ENCODE assay signal across 22 cellular contexts in genomic region chr12:124847113-124847512, GRCh38. TPM values are rescaled to one million over a fixed set of nuclear protein-coding genes. Genes with fewer than 3 reads are reported as not detected.
A peak's percentile ranks its signal among the peaks of the same experiment; 100 is the strongest.
DNase-seq lines count a peak whose midpoint lies in the region; ATAC-seq, FAIRE-seq and TF ChIP-seq lines count a peak whose summit lies in the region.
"Had no signal": no experiment of that assay in that cellular context is flagged by ENCODE, and none has a peak within 500 bp of the region (broad histone marks: within the 10 kb centered on the region; RNA-seq: fewer than 3 reads in every experiment).

No MANE protein-coding gene starts in this region.

- H3K36me3 ChIP-seq in gastroesophageal sphincter (no peaks in the 10 kb centered on the region), pancreas (no peaks in the 10 kb centered on the region)
- H3K36me3 ChIP-seq: left lung, thoracic aorta had no signal

- intact Hi-C loops in pancreas (cut with DNase I): no loop called here

- ATAC-seq in SK-N-SH treated with all-trans-retinoic acid at 6 μM for 48 hours (peak; percentile 24), gastroesophageal sphincter (no peak), pancreas (peak; percentile 46 to 85 (median 72)), GM18873 (IDR thresholded peaks at IDR 0.05; ENCODE audit: low FRiP score, unreplicated experiment) (no peak)
- ATAC-seq: activated naive CD4-positive, alpha-beta T cell treated with anti-CD3 and anti-CD28 coated beads, Interleukin-2, amount 50 U/mL, for 72 hours; activated T-cell treated with anti-CD3 and anti-CD28 coated beads, Interleukin-2, amount 50 U/mL, for 4 hours; K562; left lung had no signal

- 63 to 83% methylated on average over 1 to 2 of the region's 3 CpGs for WGBS in gastroesophageal sphincter (ENCODE audit: low coverage in 1 of 2), 2 donors
- WGBS in pancreas, 2 donors: 25 to 32% methylated on average over 3 of the region's 3 CpGs

- peaks cover 0 to 43% (median 7%) of the 10 kb centered on the region in 3 donors for H3K4me1 ChIP-seq in gastroesophageal sphincter
- H3K4me1 ChIP-seq in pancreas: peaks cover 5 to 10% (median 9%) of the 10 kb centered on the region in 3 donors

- H3K27me3 ChIP-seq in gastroesophageal sphincter: no peaks in the 10 kb centered on the region
- H3K27me3 ChIP-seq in pancreas: no peaks in the 10 kb centered on the region
- H3K27me3 ChIP-seq: left lung had no signal

- H3K27ac ChIP-seq in 22Rv1 (peak overlapping the region; percentile 12; the same call in 1 of the 2 replicates), gastroesophageal sphincter (peak overlapping the region in 3 of 4 donors; percentile 44 to 62 (median 50)), pancreas (no peak overlapping the region)
- H3K27ac ChIP-seq: HL-60, thoracic aorta had no signal

- H3K4me3 ChIP-seq in gastroesophageal sphincter: no peak overlapping the region
- no peak overlapping the region for H3K4me3 ChIP-seq in pancreas
- H3K4me3 ChIP-seq: K562, left lung, skin epidermis, thoracic aorta had no signal

- no peak for TF ChIP-seq POLR2A in gastroesophageal sphincter (IDR thresholded peaks at IDR 0.05)

- H3K9me3 ChIP-seq in gastroesophageal sphincter (no peaks in the 10 kb centered on the region), pancreas (no peaks in the 10 kb centered on the region)
- H3K9me3 ChIP-seq: left lung, thoracic aorta had no signal

- DNase-seq in pancreas: peak in 4 of 6 donors; percentile 39 to 57 (median 48)
- DNase-seq in NCI-H2107 treated with DMSO at 0.1 percent for 48 hours (lab: John Stamatoyannopoulos, UW; ENCODE audit: unreplicated experiment): no peak
- no peak for DNase-seq in NCI-H2081 treated with DMSO at 0.1 percent for 48 hours (lab: John Stamatoyannopoulos, UW)
- DNase-seq in NCI-H1105 treated with DMSO at 0.1 percent for 48 hours (lab: John Stamatoyannopoulos, UW): no peak
- DNase-seq: activated T-cell treated with anti-CD3 and anti-CD28 coated beads, Interleukin-2, amount 50 U/mL, for 4 hours; CD4-positive, alpha-beta T cell; DMS79; left lung; NCI-H1048; NCI-H748 treated with DMSO at 0.1 percent for 48 hours; stimulated activated CD4-positive, alpha-beta T cell treated with anti-CD3 and anti-CD28 coated beads, Interleukin-4, amount 100 ng/mL, for 1 hour; SW 1271 had no signal

- FAIRE-seq in pancreas (lab: Jason Lieb, UNC): no peak
- FAIRE-seq: K562, RCC 7860 had no signal

- TF ChIP-seq CTCF in 22Rv1 (IDR thresholded peaks at IDR 0.05) (no peak), gastroesophageal sphincter (IDR thresholded peaks at IDR 0.05) (no peak), pancreas (IDR thresholded peaks at IDR 0.05) (no peak)

- no peak for TF ChIP-seq EP300 in gastroesophageal sphincter (IDR thresholded peaks at IDR 0.05)

TF ChIP-seq in SK-N-SH treated with all-trans-retinoic acid at 6 μM for 48 hours, 23 proteins besides CTCF, POLR2A, EP300 and RAD21:
- TF ChIP-seq, protein P1, sequence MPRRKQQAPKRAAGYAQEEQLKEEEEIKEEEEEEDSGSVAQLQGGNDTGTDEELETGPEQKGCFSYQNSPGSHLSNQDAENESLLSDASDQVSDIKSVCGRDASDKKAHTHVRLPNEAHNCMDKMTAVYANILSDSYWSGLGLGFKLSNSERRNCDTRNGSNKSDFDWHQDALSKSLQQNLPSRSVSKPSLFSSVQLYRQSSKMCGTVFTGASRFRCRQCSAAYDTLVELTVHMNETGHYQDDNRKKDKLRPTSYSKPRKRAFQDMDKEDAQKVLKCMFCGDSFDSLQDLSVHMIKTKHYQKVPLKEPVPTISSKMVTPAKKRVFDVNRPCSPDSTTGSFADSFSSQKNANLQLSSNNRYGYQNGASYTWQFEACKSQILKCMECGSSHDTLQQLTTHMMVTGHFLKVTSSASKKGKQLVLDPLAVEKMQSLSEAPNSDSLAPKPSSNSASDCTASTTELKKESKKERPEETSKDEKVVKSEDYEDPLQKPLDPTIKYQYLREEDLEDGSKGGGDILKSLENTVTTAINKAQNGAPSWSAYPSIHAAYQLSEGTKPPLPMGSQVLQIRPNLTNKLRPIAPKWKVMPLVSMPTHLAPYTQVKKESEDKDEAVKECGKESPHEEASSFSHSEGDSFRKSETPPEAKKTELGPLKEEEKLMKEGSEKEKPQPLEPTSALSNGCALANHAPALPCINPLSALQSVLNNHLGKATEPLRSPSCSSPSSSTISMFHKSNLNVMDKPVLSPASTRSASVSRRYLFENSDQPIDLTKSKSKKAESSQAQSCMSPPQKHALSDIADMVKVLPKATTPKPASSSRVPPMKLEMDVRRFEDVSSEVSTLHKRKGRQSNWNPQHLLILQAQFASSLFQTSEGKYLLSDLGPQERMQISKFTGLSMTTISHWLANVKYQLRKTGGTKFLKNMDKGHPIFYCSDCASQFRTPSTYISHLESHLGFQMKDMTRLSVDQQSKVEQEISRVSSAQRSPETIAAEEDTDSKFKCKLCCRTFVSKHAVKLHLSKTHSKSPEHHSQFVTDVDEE (CRISPR knock-in tag; IDR thresholded peaks at IDR 0.05): no peak
- TF ChIP-seq RARB (CRISPR knock-in tag; IDR thresholded peaks at IDR 0.05): no peak
- no peak for TF ChIP-seq CSDC2 (CRISPR knock-in tag; IDR thresholded peaks at IDR 0.05)
- no peak for TF ChIP-seq GLIS3 (CRISPR knock-in tag; IDR thresholded peaks at IDR 0.05)
- no peak for TF ChIP-seq ISL1 (CRISPR knock-in tag; IDR thresholded peaks at IDR 0.05)
- no peak for TF ChIP-seq OSR1 (CRISPR knock-in tag; IDR thresholded peaks at IDR 0.05)
- TF ChIP-seq ARNTL (CRISPR knock-in tag; IDR thresholded peaks at IDR 0.05; ENCODE audit: borderline replicate concordance, low read depth): no peak
- no peak for TF ChIP-seq SNAI2 (CRISPR knock-in tag; IDR thresholded peaks at IDR 0.05)
- TF ChIP-seq CREB5 (CRISPR knock-in tag; IDR thresholded peaks at IDR 0.05; ENCODE audit: low read depth): no peak
- no peak for TF ChIP-seq POU6F1 (CRISPR knock-in tag; IDR thresholded peaks at IDR 0.05; ENCODE audit: borderline replicate concordance, low read depth)

RNA-seq across cellular contexts. Expression of gene SCARB1, which starts 16.6 kb away (rescaled TPM):
- total RNA-seq in gastroesophageal sphincter (10 to 100 TPM in 3 of 4 donors, 1 to 10 TPM in 1; 6.8 to 13.9 (median 11.5) TPM), pancreas (10 to 100 TPM in 2 of 6 donors, 1 to 10 TPM in 4; 4.7 to 14.3 (median 8.4) TPM)
- 10 to 100 TPM; 11.7 to 14.7 TPM for polyA plus RNA-seq in pancreas

Comparison
In these comparisons a context has a peak if more than half of its experiments do, and no peak if none do; other contexts are left out.
1. H3K27ac ChIP-seq: peak in 22Rv1 (single experiment) and gastroesophageal sphincter (3 of 4); none in pancreas (0 of 4).
2. ATAC-seq: peak in SK-N-SH treated with all-trans-retinoic acid at 6 μM for 48 hours (single experiment) and pancreas (4 of 4); none in gastroesophageal sphincter (single experiment) and GM18873 (single experiment).
3. DNase-seq: peak in pancreas (4 of 6); none in NCI-H2107 treated with DMSO at 0.1 percent for 48 hours (single experiment), NCI-H2081 treated with DMSO at 0.1 percent for 48 hours (single experiment) and NCI-H1105 treated with DMSO at 0.1 percent for 48 hours (single experiment).